Comparison of ENCODE assay signal across 10 cellular contexts in genomic region chr1:43285269-43285986, GRCh38. TPM values are rescaled to one million over a fixed set of nuclear protein-coding genes. Genes with fewer than 3 reads are reported as not detected.
DNase-seq lines count a peak whose midpoint lies in the region; ATAC-seq lines count a peak whose summit lies in the region.
"Had no signal": no experiment of that assay in that cellular context is flagged by ENCODE, and none has a peak within 500 bp of the region (broad histone marks: within the 10 kb centered on the region; RNA-seq: fewer than 3 reads in every experiment).

C1orf210 (minus strand) TSS chr1:43285581; CDS start chr1:43283270, 2,311 bp downstream.

- ATAC-seq in HG02852 (IDR thresholded peaks at IDR 0.05; ENCODE audit: unreplicated experiment) (no peak), HG02970 (IDR thresholded peaks at IDR 0.05; ENCODE audit: low FRiP score, unreplicated experiment) (no peak), HG03095 (IDR thresholded peaks at IDR 0.05; ENCODE audit: unreplicated experiment) (no peak)

- DNase-seq in HT-29 (ENCODE audit: low spot score) (peak; percentile 96), NCI-H510A (lab: John Stamatoyannopoulos, UW) (peak; percentile 100), iPS DF 19.7 (ENCODE audit: low read depth, low spot score) (peak; percentile 74), renal cortical epithelial cell (ENCODE audit: low read depth) (peak; percentile 40)
- no peak for DNase-seq in effector CD4-positive, alpha-beta T cell
- DNase-seq: activated B cell treated with CpG ODN at 0.5 μM for 24 hours had no signal

RNA-seq across cellular contexts. Expression of gene C1orf210, which starts in this region (rescaled TPM):
- total RNA-seq in HT-29 (2014; rRNA removed; shearing (Covaris generic)): 39.0 and 58.2 TPM in 2 replicates
- total RNA-seq in renal cortical epithelial cell: 0.15 and 3.0 TPM in 2 replicates
- total RNA-seq: activated B cell treated with CpG ODN at 0.5 μM for 24 hours, mesenteric fat pad had no signal

Comparison
In these comparisons a context has a peak if more than half of its experiments do, and no peak if none do; other contexts are left out.
1. RNA of gene C1orf210 (total RNA-seq): 39.0 to 58.2 TPM in HT-29; 0.15 to 3.0 TPM in renal cortical epithelial cell; every median in the first group is over 10 times any median in the second.